1 cellular context compared by ENCODE assay signal in genomic region chr7:42227523-42227922, GRCh38.
TF ChIP-seq lines count a peak whose summit lies in the region.

No MANE protein-coding gene starts in this region.

TF ChIP-seq in SK-N-SH treated with all-trans-retinoic acid at 6 μM for 48 hours, 23 proteins besides CTCF, POLR2A, EP300 and RAD21 (continued from another document):
- TF ChIP-seq PATZ1 (CRISPR knock-in tag; IDR thresholded peaks at IDR 0.05; ENCODE audit: borderline replicate concordance) (no peak), CSDC2 (CRISPR knock-in tag; IDR thresholded peaks at IDR 0.05) (no peak), GLIS3 (CRISPR knock-in tag; IDR thresholded peaks at IDR 0.05) (no peak), CREB5 (CRISPR knock-in tag; IDR thresholded peaks at IDR 0.05; ENCODE audit: low read depth) (no peak), POU6F1 (CRISPR knock-in tag; IDR thresholded peaks at IDR 0.05; ENCODE audit: borderline replicate concordance, low read depth) (no peak), RARB (CRISPR knock-in tag; IDR thresholded peaks at IDR 0.05) (no peak), ZC3H10 (CRISPR knock-in tag; IDR thresholded peaks at IDR 0.05) (no peak)
